ENCODE assay signal across 1 cellular context in the genomic region with DNA sequence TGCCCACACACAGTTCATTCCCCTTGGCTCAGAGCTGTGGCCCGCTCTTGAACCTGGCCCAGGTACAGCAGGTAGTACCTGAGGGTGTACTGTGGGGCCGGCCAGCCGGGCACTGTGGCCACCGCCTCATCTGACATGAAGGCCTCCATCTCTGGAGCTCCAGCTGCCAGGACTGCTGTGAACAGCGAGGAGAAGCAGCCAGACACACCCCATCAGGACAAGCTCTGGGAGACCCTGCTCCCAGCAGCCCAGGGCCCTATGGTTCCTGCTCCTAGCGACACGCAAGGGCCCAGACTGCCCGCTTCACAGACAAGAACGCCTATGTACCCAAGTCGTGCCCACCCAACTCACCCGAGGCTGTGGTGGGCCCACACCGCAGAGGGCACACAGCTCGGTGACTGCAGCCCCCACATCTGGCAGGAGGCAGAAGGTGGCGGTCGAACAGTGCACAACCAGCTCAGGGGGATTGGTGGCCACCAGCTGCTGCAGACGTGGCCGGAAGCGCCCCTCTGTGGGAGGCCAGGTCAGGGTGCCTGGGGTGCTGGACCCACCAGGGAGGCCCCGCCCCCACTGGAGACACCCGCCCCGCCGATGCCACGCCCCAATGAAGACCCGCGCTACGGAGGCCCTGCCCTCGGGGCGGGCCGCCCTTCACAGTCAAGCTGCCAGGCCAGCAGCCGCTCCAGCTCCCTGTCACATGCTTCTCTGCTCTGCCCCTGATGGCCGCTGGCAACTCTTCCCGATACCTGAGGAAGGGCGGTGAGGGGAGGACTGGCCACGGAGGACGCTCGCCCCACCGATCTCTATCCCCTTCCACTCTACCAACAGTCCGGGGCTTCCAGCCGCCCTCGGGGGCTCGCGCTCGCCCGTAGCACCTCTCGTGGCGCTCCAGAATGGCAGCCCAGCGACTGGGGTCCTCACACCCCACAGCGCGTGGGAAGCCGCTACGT.
TF ChIP-seq lines count a peak whose summit lies in the region.

No MANE protein-coding gene starts in this region.

TF ChIP-seq in HepG2, 621 proteins besides CTCF, POLR2A, EP300 and RAD21 (continued from another document and continues in another):
- TF ChIP-seq ZBTB4 (CRISPR knock-in tag; IDR thresholded peaks at IDR 0.05; ENCODE audit: borderline replicate concordance) (peak; percentile 62; the same call in 1 of the 2 replicates), ZNF768 (CRISPR knock-in tag; IDR thresholded peaks at IDR 0.05) (peak; percentile 18; the same call in 1 of the 2 replicates), ZNF136 (CRISPR knock-in tag; IDR thresholded peaks at IDR 0.05; ENCODE audit: low read depth) (no peak; the same call in 1 of the 2 replicates), NBN (conservative IDR thresholded peaks at IDR 0.05) (no peak), ZFP62 (CRISPR knock-in tag; IDR thresholded peaks at IDR 0.05) (no peak), ZNF431 (CRISPR knock-in tag; IDR thresholded peaks at IDR 0.05; ENCODE audit: borderline replicate concordance, low read depth) (no peak; the same call in 1 of the 2 replicates), SRY (CRISPR knock-in tag; IDR thresholded peaks at IDR 0.05) (peak; percentile 79), AGO2 (optimal IDR thresholded peaks at IDR 0.05; ENCODE audit: low read depth, low read length) (peak; percentile 49), JUNB (CRISPR knock-in tag; IDR thresholded peaks at IDR 0.05; ENCODE audit: borderline replicate concordance) (no peak), POLR2AphosphoS2 (IDR thresholded peaks at IDR 0.05; ENCODE audit: low read depth, low read length) (no peak), PHF8 (CRISPR knock-in tag; IDR thresholded peaks at IDR 0.05) (peak; percentile 50), IRF1 (CRISPR knock-in tag; IDR thresholded peaks at IDR 0.05; ENCODE audit: low read depth) (no peak), CBX5 (CRISPR knock-in tag; IDR thresholded peaks at IDR 0.05; ENCODE audit: borderline replicate concordance) (no peak), ZNF18 (CRISPR knock-in tag; IDR thresholded peaks at IDR 0.05; ENCODE audit: insufficient replicate concordance) (no peak), ZMYM3 (CRISPR knock-in tag; IDR thresholded peaks at IDR 0.05) (no peak; the same call in 1 of the 2 replicates), ZNF121 (CRISPR knock-in tag; IDR thresholded peaks at IDR 0.05) (no peak), FOXO4 (CRISPR knock-in tag; conservative IDR thresholded peaks at IDR 0.05) (no peak), CHD4 (IDR thresholded peaks at IDR 0.05; ENCODE audit: borderline replicate concordance, low read length) (peak; percentile 57; the same call in 1 of the 2 replicates), SATB2 (CRISPR knock-in tag; IDR thresholded peaks at IDR 0.05) (no peak), RARA (CRISPR knock-in tag; IDR thresholded peaks at IDR 0.05) (no peak), NFATC3 (CRISPR knock-in tag; IDR thresholded peaks at IDR 0.05) (no peak), SRSF9 (IDR thresholded peaks at IDR 0.05; ENCODE audit: borderline replicate concordance, insufficient read depth, low read depth, low read length, poor library complexity, severe bottlenecking) (no peak), MYPOP (CRISPR knock-in tag; IDR thresholded peaks at IDR 0.05) (no peak), NFIB (CRISPR knock-in tag; IDR thresholded peaks at IDR 0.05; ENCODE audit: borderline replicate concordance) (no peak), ZNF770 (CRISPR knock-in tag; IDR thresholded peaks at IDR 0.05) (no peak), PAF1 (CRISPR knock-in tag; IDR thresholded peaks at IDR 0.05) (no peak), ZNF329 (CRISPR knock-in tag; IDR thresholded peaks at IDR 0.05; ENCODE audit: low read depth) (no peak), ZNF263 (CRISPR knock-in tag; IDR thresholded peaks at IDR 0.05) (peak; percentile 58), ZNF546 (CRISPR knock-in tag; conservative IDR thresholded peaks at IDR 0.05) (peak; percentile 31; the same call in 1 of the 2 replicates), MED1 (CRISPR knock-in tag; IDR thresholded peaks at IDR 0.05) (peak; percentile 44; the same call in 1 of the 2 replicates), ZFY (CRISPR knock-in tag; IDR thresholded peaks at IDR 0.05) (peak; percentile 58), THAP11 (CRISPR knock-in tag; IDR thresholded peaks at IDR 0.05) (no peak; the same call in 1 of the 2 replicates), IRF2 (CRISPR knock-in tag; IDR thresholded peaks at IDR 0.05) (peak; percentile 65; the same call in 1 of the 2 replicates), MXD4 (CRISPR knock-in tag; IDR thresholded peaks at IDR 0.05) (0 out of 2 replicates have a peak, but pooled peaks have one; percentile 43), TCF12 (IDR thresholded peaks at IDR 0.05) (no peak), TCF12 (CRISPR knock-in tag; IDR thresholded peaks at IDR 0.05) (no peak), MIXL1 (CRISPR knock-in tag; IDR thresholded peaks at IDR 0.05) (no peak; the same call in 1 of the 2 replicates), TOE1 (CRISPR knock-in tag; IDR thresholded peaks at IDR 0.05) (no peak), MTF2 (CRISPR knock-in tag; IDR thresholded peaks at IDR 0.05; ENCODE audit: borderline replicate concordance) (no peak), ZNF605 (CRISPR knock-in tag; IDR thresholded peaks at IDR 0.05) (peak; percentile 85), RBM22 (optimal IDR thresholded peaks at IDR 0.05; ENCODE audit: low read length) (no peak), HOXA7 (CRISPR knock-in tag; IDR thresholded peaks at IDR 0.05) (peak; percentile 70; the same call in 1 of the 2 replicates), ZFP36L1 (CRISPR knock-in tag; IDR thresholded peaks at IDR 0.05) (no peak), ZNF547 (CRISPR knock-in tag; IDR thresholded peaks at IDR 0.05) (peak; percentile 54; the same call in 1 of the 2 replicates), ZNF660 (CRISPR knock-in tag; IDR thresholded peaks at IDR 0.05; ENCODE audit: borderline replicate concordance, low read depth) (no peak)
- TF ChIP-seq, protein P1, sequence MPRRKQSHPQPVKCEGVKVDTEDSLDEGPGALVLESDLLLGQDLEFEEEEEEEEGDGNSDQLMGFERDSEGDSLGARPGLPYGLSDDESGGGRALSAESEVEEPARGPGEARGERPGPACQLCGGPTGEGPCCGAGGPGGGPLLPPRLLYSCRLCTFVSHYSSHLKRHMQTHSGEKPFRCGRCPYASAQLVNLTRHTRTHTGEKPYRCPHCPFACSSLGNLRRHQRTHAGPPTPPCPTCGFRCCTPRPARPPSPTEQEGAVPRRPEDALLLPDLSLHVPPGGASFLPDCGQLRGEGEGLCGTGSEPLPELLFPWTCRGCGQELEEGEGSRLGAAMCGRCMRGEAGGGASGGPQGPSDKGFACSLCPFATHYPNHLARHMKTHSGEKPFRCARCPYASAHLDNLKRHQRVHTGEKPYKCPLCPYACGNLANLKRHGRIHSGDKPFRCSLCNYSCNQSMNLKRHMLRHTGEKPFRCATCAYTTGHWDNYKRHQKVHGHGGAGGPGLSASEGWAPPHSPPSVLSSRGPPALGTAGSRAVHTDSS (CRISPR knock-in tag; conservative IDR thresholded peaks at IDR 0.05) = no peak
- TF ChIP-seq, protein P2, sequence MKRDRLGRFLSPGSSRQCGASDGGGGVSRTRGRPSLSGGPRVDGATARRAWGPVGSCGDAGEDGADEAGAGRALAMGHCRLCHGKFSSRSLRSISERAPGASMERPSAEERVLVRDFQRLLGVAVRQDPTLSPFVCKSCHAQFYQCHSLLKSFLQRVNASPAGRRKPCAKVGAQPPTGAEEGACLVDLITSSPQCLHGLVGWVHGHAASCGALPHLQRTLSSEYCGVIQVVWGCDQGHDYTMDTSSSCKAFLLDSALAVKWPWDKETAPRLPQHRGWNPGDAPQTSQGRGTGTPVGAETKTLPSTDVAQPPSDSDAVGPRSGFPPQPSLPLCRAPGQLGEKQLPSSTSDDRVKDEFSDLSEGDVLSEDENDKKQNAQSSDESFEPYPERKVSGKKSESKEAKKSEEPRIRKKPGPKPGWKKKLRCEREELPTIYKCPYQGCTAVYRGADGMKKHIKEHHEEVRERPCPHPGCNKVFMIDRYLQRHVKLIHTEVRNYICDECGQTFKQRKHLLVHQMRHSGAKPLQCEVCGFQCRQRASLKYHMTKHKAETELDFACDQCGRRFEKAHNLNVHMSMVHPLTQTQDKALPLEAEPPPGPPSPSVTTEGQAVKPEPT (CRISPR knock-in tag; IDR thresholded peaks at IDR 0.05; ENCODE audit: low read depth) = no peak
- TF ChIP-seq, protein P3, sequence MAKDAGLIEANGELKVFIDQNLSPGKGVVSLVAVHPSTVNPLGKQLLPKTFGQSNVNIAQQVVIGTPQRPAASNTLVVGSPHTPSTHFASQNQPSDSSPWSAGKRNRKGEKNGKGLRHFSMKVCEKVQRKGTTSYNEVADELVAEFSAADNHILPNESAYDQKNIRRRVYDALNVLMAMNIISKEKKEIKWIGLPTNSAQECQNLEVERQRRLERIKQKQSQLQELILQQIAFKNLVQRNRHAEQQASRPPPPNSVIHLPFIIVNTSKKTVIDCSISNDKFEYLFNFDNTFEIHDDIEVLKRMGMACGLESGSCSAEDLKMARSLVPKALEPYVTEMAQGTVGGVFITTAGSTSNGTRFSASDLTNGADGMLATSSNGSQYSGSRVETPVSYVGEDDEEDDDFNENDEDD (CRISPR knock-in tag; IDR thresholded peaks at IDR 0.05; ENCODE audit: borderline replicate concordance) = peak; percentile 45; the same call in 1 of the 2 replicates
